ENCODE assay signal across 8 cellular contexts in the genomic region with DNA sequence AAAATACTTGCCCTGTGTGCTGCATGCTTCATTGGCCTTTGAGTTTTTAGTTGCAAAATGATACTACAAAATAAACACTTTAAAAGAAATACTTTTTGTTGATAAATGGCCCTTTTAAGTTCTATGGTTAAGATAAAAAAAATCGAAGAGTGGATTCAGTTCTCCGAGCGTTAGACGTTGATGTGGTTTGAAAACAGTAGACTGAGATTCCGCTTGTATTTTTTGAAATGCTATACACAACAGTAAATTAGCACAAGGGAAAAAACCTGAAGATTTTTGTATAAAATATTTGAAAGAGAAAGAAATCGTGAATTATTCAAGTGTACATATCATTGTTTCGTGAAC. TPM values are rescaled to one million over a fixed set of nuclear protein-coding genes. Genes with fewer than 3 reads are reported as not detected.
DNase-seq lines count a peak whose midpoint lies in the region; ATAC-seq and TF ChIP-seq lines count a peak whose summit lies in the region.

No MANE protein-coding gene starts in this region.

- H3K36me3 Mint-ChIP-seq in T-helper 2 cell treated with Interferon-gamma antibody and Interleukin-4, amounts not matched to agents 5 μg/mL and 100 μg/mL, for 36 hours (ENCODE audit: low read depth), result no peaks in the 10 kb centered on the region
- peaks cover 0 to 16% of the 10 kb centered on the region in 2 donors for H3K36me3 Mint-ChIP-seq in activated naive CD4-positive, alpha-beta T cell treated with anti-CD3 and anti-CD28 coated beads, Interleukin-2, amount 50 U/mL, for 72 hours

- peak overlapping the region; percentile 82 for H3K4me3 Mint-ChIP-seq in T-helper 2 cell treated with Interferon-gamma antibody and Interleukin-4, amounts not matched to agents 5 μg/mL and 100 μg/mL, for 36 hours

- no peak for ATAC-seq in activated naive CD4-positive, alpha-beta T cell treated with anti-CD3 and anti-CD28 coated beads, Interleukin-2, amount 50 U/mL, for 72 hours
- ATAC-seq in HG02870 (IDR thresholded peaks at IDR 0.05; ENCODE audit: unreplicated experiment) (no peak), GM19023 (IDR thresholded peaks at IDR 0.05; ENCODE audit: unreplicated experiment) (no peak)

- H3K27ac ChIP-seq in substantia nigra (ENCODE audit: low read depth, low read length, poor library complexity, severe bottlenecking), result peak overlapping the region; percentile 96

- DNase-seq in T-helper 2 cell treated with Interferon-gamma antibody and Interleukin-4, amounts not matched to agents 5 μg/mL and 100 μg/mL, for 36 hours (ENCODE audit: low spot score), result no peak
- DNase-seq in T-helper 2 cell (no peak), kidney epithelial cell (ENCODE audit: low read depth) (no peak), substantia nigra (lab: John Stamatoyannopoulos, UW) (no peak), NCI-H2081 (lab: John Stamatoyannopoulos, UW) (no peak)
- DNase-seq in activated naive CD4-positive, alpha-beta T cell treated with anti-CD3 and anti-CD28 coated beads, Interleukin-2, amount 50 U/mL, for 72 hours (ENCODE audit: low spot score in 2 of 2), result no peak

- H3K27me3 Mint-ChIP-seq in T-helper 2 cell treated with Interferon-gamma antibody and Interleukin-4, amounts not matched to agents 5 μg/mL and 100 μg/mL, for 36 hours (ENCODE audit: low read depth), result no peaks in the 10 kb centered on the region

- H3K36me3 ChIP-seq in kidney epithelial cell (ENCODE audit: control insufficient read depth, insufficient read depth, low read length), result no peaks in the 10 kb centered on the region

- peaks cover 18% of the 10 kb centered on the region for H3K4me1 Mint-ChIP-seq in T-helper 2 cell treated with Interferon-gamma antibody and Interleukin-4, amounts not matched to agents 5 μg/mL and 100 μg/mL, for 36 hours (ENCODE audit: low read depth)

- no peak for TF ChIP-seq CTCF in kidney epithelial cell (IDR thresholded peaks at IDR 0.05; ENCODE audit: insufficient read depth, low read length, poor library complexity, severe bottlenecking)

- H3K27ac Mint-ChIP-seq in T-helper 2 cell treated with Interferon-gamma antibody and Interleukin-4, amounts not matched to agents 5 μg/mL and 100 μg/mL, for 36 hours, result peak overlapping the region; percentile 73
- H3K27ac Mint-ChIP-seq in activated naive CD4-positive, alpha-beta T cell treated with anti-CD3 and anti-CD28 coated beads, Interleukin-2, amount 50 U/mL, for 72 hours, result peak overlapping the region; percentile 86 to 95

- peak overlapping the region; percentile 95 for H3K4me3 ChIP-seq in kidney epithelial cell (ENCODE audit: low read depth, low read length)

- no peaks in the 10 kb centered on the region for H3K9me3 Mint-ChIP-seq in T-helper 2 cell treated with Interferon-gamma antibody and Interleukin-4, amounts not matched to agents 5 μg/mL and 100 μg/mL, for 36 hours
- H3K9me3 Mint-ChIP-seq in activated naive CD4-positive, alpha-beta T cell treated with anti-CD3 and anti-CD28 coated beads, Interleukin-2, amount 50 U/mL, for 72 hours, result no peaks in the 10 kb centered on the region

- no peaks in the 10 kb centered on the region for H3K27me3 ChIP-seq in kidney epithelial cell (ENCODE audit: control insufficient read depth, insufficient read depth, low read length)

RNA-seq across cellular contexts. Expression of gene BMP2K, which starts 1.4 kb away (rescaled TPM):
- 10 to 100 TPM; 16.9 to 25.0 TPM for total RNA-seq in activated naive CD4-positive, alpha-beta T cell treated with anti-CD3 and anti-CD28 coated beads, Interleukin-2, amount 50 U/mL, for 72 hours
- total RNA-seq in kidney epithelial cell, result 25.2 and 30.9 TPM in 2 replicates
